In the genomic region with DNA sequence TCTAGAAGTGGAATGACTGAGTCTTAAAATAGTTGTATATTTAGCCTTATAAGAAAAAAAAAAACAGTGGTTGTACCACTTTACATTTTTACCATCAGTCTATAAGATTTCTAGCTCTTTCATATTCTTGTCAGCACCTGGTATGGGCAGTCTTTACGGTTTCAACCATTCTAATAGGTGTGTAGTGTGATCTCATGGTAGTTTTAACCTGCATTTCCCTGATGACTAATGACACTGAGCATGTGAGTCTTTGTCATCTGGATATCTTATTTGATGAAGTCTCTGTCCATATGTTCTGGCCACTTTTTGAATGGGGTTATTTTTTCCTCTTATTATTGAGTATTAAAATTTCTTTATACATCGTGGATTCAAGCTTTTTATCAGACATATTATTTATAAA, we compare ENCODE assay signal across 23 cellular contexts.
"Had no signal": no experiment of that assay in that cellular context is flagged by ENCODE, and none has a peak within 500 bp of the region (broad histone marks: within the 10 kb centered on the region; RNA-seq: fewer than 3 reads in every experiment).

No MANE protein-coding gene starts in this region.

- FAIRE-seq: TTC549 had no signal

- H2AFZ ChIP-seq: hepatocyte had no signal

- H3K9me3 ChIP-seq: neutrophil, ovary, prostate gland, right atrium auricular region, thoracic aorta, upper lobe of left lung had no signal

- H3K79me2 ChIP-seq: hepatocyte had no signal

- H3K4me3 ChIP-seq: cardiac muscle cell, hepatocyte, ovary, prostate gland, right atrium auricular region, thoracic aorta, upper lobe of left lung had no signal

- H3K4me2 ChIP-seq: hepatocyte had no signal

- H3K36me3 ChIP-seq: cardiac muscle cell, neutrophil, ovary, prostate gland, right atrium auricular region, thoracic aorta, upper lobe of left lung, WERI-Rb-1 had no signal

- DNase-seq: activated CD4-positive, alpha-beta T cell treated with anti-CD3 and anti-CD28 coated beads, Interleukin-2, amount 10 ng/mL, durations not matched to agents 7 days and 5 days; activated CD4-positive, CD25-positive, alpha-beta regulatory T cell treated with anti-CD3 and anti-CD28 coated beads, Interleukin-2, amount 50 U/mL, for 72 hours; activated CD8-positive, alpha-beta memory T cell treated with anti-CD3 and anti-CD28 coated beads, Interleukin-2, amount 10 ng/mL, durations not matched to agents 7 days and 5 days; activated CD8-positive, alpha-beta T cell treated with anti-CD3 and anti-CD28 coated beads for 36 hours; activated effector memory CD4-positive, alpha-beta T cell treated with anti-CD3 and anti-CD28 coated beads, Interleukin-2, amount 50 U/mL, for 16 hours; activated naive CD4-positive, alpha-beta T cell treated with anti-CD3 and anti-CD28 coated beads, Interleukin-2, amount 10 ng/mL, durations not matched to agents 7 days and 5 days; activated T-cell treated with anti-CD3 and anti-CD28 coated beads for 4 hours; amygdala; erythroblast; foreskin melanocyte; left cardiac atrium; ovary; stimulated activated CD4-positive, alpha-beta T cell treated with anti-CD3 and anti-CD28 coated beads, Interleukin-4, amount 100 ng/mL, for 24 hours; stimulated activated naive CD4-positive, alpha-beta T cell treated with Interleukin-2 at 50 U/mL for 16 hours; upper lobe of left lung; WERI-Rb-1 had no signal

- H3K27ac ChIP-seq: cardiac muscle cell, hepatocyte, neutrophil, ovary, prostate gland, right atrium auricular region, thoracic aorta, upper lobe of left lung, WERI-Rb-1 had no signal

- ATAC-seq: activated CD8-positive, alpha-beta memory T cell treated with anti-CD3 and anti-CD28 coated beads, Interleukin-2, amount 10 ng/mL, durations not matched to agents 7 days and 5 days; activated CD8-positive, alpha-beta T cell treated with anti-CD3 and anti-CD28 coated beads for 36 hours; left cardiac atrium had no signal

- H3K4me1 ChIP-seq: prostate gland, right atrium auricular region, upper lobe of left lung had no signal

- H3K27me3 ChIP-seq: cardiac muscle cell, hepatocyte, neutrophil, ovary, right atrium auricular region, upper lobe of left lung had no signal
